10 cellular contexts compared by ENCODE assay signal in the genomic region with DNA sequence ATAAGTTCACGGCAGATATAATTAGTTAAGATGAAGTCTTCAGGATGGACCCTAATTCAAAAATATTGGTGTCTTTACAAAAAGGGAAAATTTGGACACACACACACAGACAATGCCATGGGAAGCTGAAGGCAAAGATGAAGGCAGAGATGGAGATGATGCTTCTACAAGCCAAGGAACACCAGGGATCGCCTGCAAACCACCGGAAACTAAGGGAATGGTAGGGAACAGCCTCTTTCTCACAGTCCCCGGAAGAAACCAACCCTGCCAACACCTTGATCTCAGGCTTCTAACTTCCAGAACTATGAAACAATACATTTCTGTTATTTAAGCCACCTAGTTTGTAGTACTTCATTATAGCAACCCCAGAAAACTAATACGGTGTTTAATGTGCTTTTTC. TPM values are rescaled to one million over a fixed set of nuclear protein-coding genes. Genes with fewer than 3 reads are reported as not detected.
"Had no signal": no experiment of that assay in that cellular context is flagged by ENCODE, and none has a peak within 500 bp of the region (broad histone marks: within the 10 kb centered on the region; RNA-seq: fewer than 3 reads in every experiment).

No MANE protein-coding gene starts in this region.

- ATAC-seq: HepG2, K562 had no signal

- H3K27ac Mint-ChIP-seq: IgD-negative memory B cell had no signal

- H3K4me3 Mint-ChIP-seq: IgD-negative memory B cell had no signal

- H3K4me1 Mint-ChIP-seq: IgD-negative memory B cell had no signal

- H3K4me3 ChIP-seq: K562 had no signal

- H3K4me2 ChIP-seq: KMS-11 had no signal

- H3K27ac ChIP-seq: HL-60, KMS-11 had no signal

- H3K9ac ChIP-seq: KMS-11 had no signal

- FAIRE-seq: HepG2, HTR-8/SVneo, K562 had no signal

- DNase-seq: Karpas-422, Kasumi-1, KBM-7, KG1 had no signal

- H3K9me3 Mint-ChIP-seq: IgD-negative memory B cell had no signal

- H3K36me3 Mint-ChIP-seq: IgD-negative memory B cell had no signal

RNA-seq across cellular contexts. Expression of gene SERTAD4, which starts 15.1 kb away (rescaled TPM):
- total RNA-seq: HepG2, K562 had no signal
- polyA plus RNA-seq: HepG2, IgD-negative memory B cell, K562 had no signal
